Comparison of ENCODE assay signal across 17 cellular contexts in genomic region chr7:214410-215212, GRCh38. TPM values are rescaled to one million over a fixed set of nuclear protein-coding genes. Genes with fewer than 3 reads are reported as not detected.
DNase-seq lines count a peak whose midpoint lies in the region; ATAC-seq and TF ChIP-seq lines count a peak whose summit lies in the region.
"Had no signal": no experiment of that assay in that cellular context is flagged by ENCODE, and none has a peak within 500 bp of the region (broad histone marks: within the 10 kb centered on the region; RNA-seq: fewer than 3 reads in every experiment).

No MANE protein-coding gene starts in this region.

- peaks cover 7% of the 10 kb centered on the region for H3K4me1 ChIP-seq in upper lobe of right lung
- H3K4me1 ChIP-seq: SJCRH30 had no signal

- no peaks in the 10 kb centered on the region for H3K9me3 Mint-ChIP-seq in MCF 10A (ENCODE audit: unreplicated experiment)

- intact Hi-C loops in MCF 10A (cut with micrococcal nuclease), result no loop called here
- intact Hi-C loops in upper lobe of right lung (cut with DNase I), result no loop called here

- POLR2A ChIA-PET in MCF 10A (lab: Yijun Ruan, JAX), result interaction anchor here (1.0 kb wide), 1 partner anchor 14 kb away, joined by 3 read pairs; no protein-coding TSS in a partner anchor

- no peak overlapping the region for H3K27ac ChIP-seq in upper lobe of right lung
- H3K27ac ChIP-seq: 22Rv1, SJCRH30 had no signal

- H3K27me3 ChIP-seq in upper lobe of right lung, result no peaks in the 10 kb centered on the region
- H3K27me3 ChIP-seq: SJCRH30 had no signal

- H3K36me3 ChIP-seq in upper lobe of right lung, result peaks cover 17% of the 10 kb centered on the region
- H3K36me3 ChIP-seq: SJCRH30 had no signal

- peaks cover 15% of the 10 kb centered on the region for H3K36me3 Mint-ChIP-seq in MCF 10A (ENCODE audit: insufficient read depth, unreplicated experiment)

- H3K4me3 ChIP-seq in upper lobe of right lung, result no peak overlapping the region
- H3K4me3 ChIP-seq: SJCRH30 had no signal

- DNase-seq in DMS153 (lab: John Stamatoyannopoulos, UW), result peak; percentile 35
- DNase-seq in DMS153 treated with DMSO at 0.1 percent for 48 hours (lab: John Stamatoyannopoulos, UW; ENCODE audit: unreplicated experiment), result no peak
- peak; percentile 78 for DNase-seq in MCF 10A (ENCODE audit: unreplicated experiment)
- peak; percentile 91 for DNase-seq in kidney tubule cell (ENCODE audit: low spot score)
- DNase-seq in upper lobe of right lung, result no peak
- no peak for DNase-seq in SKM-1 treated with dmso at 0.1 percent for 144 hours (lab: John Stamatoyannopoulos, UW; ENCODE audit: unreplicated experiment)
- DNase-seq: activated CD4-positive, CD25-positive, alpha-beta regulatory T cell; central memory CD4-positive, alpha-beta T cell; DMS79 treated with DMSO at 0.1 percent for 48 hours; foreskin melanocyte; NCI-H1092 treated with DMSO at 0.1 percent for 48 hours; NCI-H526 treated with DMSO at 0.1 percent for 48 hours; retina; SJCRH30 had no signal

- ATAC-seq in upper lobe of right lung, result peak; percentile 33
- ATAC-seq in HG03342 (IDR thresholded peaks at IDR 0.05; ENCODE audit: unreplicated experiment), result no peak
- no peak for ATAC-seq in HG03460 (IDR thresholded peaks at IDR 0.05; ENCODE audit: unreplicated experiment)

- peaks cover 12% of the 10 kb centered on the region for H3K4me1 Mint-ChIP-seq in MCF 10A (ENCODE audit: insufficient read depth, unreplicated experiment)

- BruUV-seq in MCF 10A (replicated peaks; lab: Mats Ljungman, UMichigan), result no TSS peak

- TF ChIP-seq CTCF in MCF 10A (IDR thresholded peaks at IDR 0.05; ENCODE audit: unreplicated experiment) (no peak), upper lobe of right lung (IDR thresholded peaks at IDR 0.05) (no peak)

- H3K4me3 Mint-ChIP-seq in MCF 10A (ENCODE audit: unreplicated experiment), result no peak overlapping the region

- no peaks in the 10 kb centered on the region for H3K9me3 ChIP-seq in upper lobe of right lung
- H3K9me3 ChIP-seq: SJCRH30 had no signal

- peak overlapping the region; percentile 75 for H3K27ac Mint-ChIP-seq in MCF 10A (ENCODE audit: low read depth, unreplicated experiment)

- no peaks in the 10 kb centered on the region for H3K27me3 Mint-ChIP-seq in MCF 10A (ENCODE audit: insufficient read depth, unreplicated experiment)

- CTCF ChIA-PET in MCF 10A (lab: Yijun Ruan, JAX), result interaction anchor here (0.7 kb wide), 1 partner anchor 11 kb away, joined by 3 read pairs; no protein-coding TSS in a partner anchor

RNA-seq across cellular contexts. Expression of gene FAM20C, which starts 22.2 kb away (rescaled TPM):
- total RNA-seq in MCF 10A (2022) (8.8 and 14.2 TPM in 2 replicates), upper lobe of right lung (58.8 TPM)

Comparison
In these comparisons a context has a peak if more than half of its experiments do, and no peak if none do; other contexts are left out.
1. DNase-seq: peak in DMS153 (single experiment), MCF 10A (single experiment) and kidney tubule cell (single experiment); none in DMS153 treated with DMSO at 0.1 percent for 48 hours (single experiment), upper lobe of right lung (single experiment) and SKM-1 treated with dmso at 0.1 percent for 144 hours (single experiment).